In genomic region chr3:141737828-141738635, GRCh38 we compare ENCODE assay signal across 7 cellular contexts. TPM values are rescaled to one million over a fixed set of nuclear protein-coding genes. Genes with fewer than 3 reads are reported as not detected.
DNase-seq lines count a peak whose midpoint lies in the region; ATAC-seq and TF ChIP-seq lines count a peak whose summit lies in the region.

Gene RNF7, plus strand, starts transcription at chr3:141738298. Its CDS starts 44 bp downstream, at chr3:141738342.

- peak within 1 kb of the TSS; percentile 96 for H3K27ac ChIP-seq in hepatocyte

- DNase-seq in NCI-H2029 treated with DMSO at 0.1 percent for 48 hours (lab: John Stamatoyannopoulos, UW), result peak; percentile 73
- peak; percentile 95 for DNase-seq in T-helper 9 cell
- DNase-seq in astrocyte of the cerebellum (ENCODE audit: low read depth), result peak; percentile 80
- peak; percentile 98 for DNase-seq in hepatocyte (ENCODE audit: low spot score)
- DNase-seq in retina, result peak; percentile 99

- under 1% methylated on average over 62 of the region's 65 CpGs for WGBS in hepatocyte (ENCODE audit: low lambda C conversion rate, missing lambda C conversion rate)

- peak within 1 kb of the TSS; percentile 86 for H3K4me3 ChIP-seq in astrocyte of the cerebellum (ENCODE audit: low read depth, low read length)
- peak within 1 kb of the TSS; percentile 44 for H3K4me3 ChIP-seq in hepatocyte

- H4K20me1 ChIP-seq in hepatocyte (ENCODE audit: insufficient read depth, poor library complexity, severe bottlenecking), result peaks cover 14% of the 10 kb centered on the region

- peak within 1 kb of the TSS; percentile 84 for H2AFZ ChIP-seq in hepatocyte

- H3K27me3 ChIP-seq in hepatocyte, result no peaks in the 10 kb centered on the region

- in situ Hi-C loops in astrocyte of the cerebellum (cut with HindIII; ENCODE audit: low sequenced_read_pairs), result no loop called here

- peak within 1 kb of the TSS; percentile 73 for H3K4me2 ChIP-seq in hepatocyte

- peaks cover 25% of the 10 kb centered on the region for H3K4me1 ChIP-seq in hepatocyte (ENCODE audit: insufficient read depth)

- H3K36me3 ChIP-seq in hepatocyte (replicated peaks; ENCODE audit: insufficient read depth, low read depth), result no peaks in the 10 kb centered on the region

- no peaks in the 10 kb centered on the region for H3K9me3 ChIP-seq in hepatocyte (ENCODE audit: low read depth)

- ATAC-seq in GM18508 (IDR thresholded peaks at IDR 0.05; ENCODE audit: insufficient read depth, unreplicated experiment), result peak; percentile 60
- ATAC-seq in HG03025 (IDR thresholded peaks at IDR 0.05; ENCODE audit: low FRiP score, unreplicated experiment), result peak; percentile 91

- no peaks in the 10 kb centered on the region for H3K9me2 ChIP-seq in hepatocyte (replicated peaks; ENCODE audit: insufficient read depth)

- TF ChIP-seq CTCF in astrocyte of the cerebellum (IDR thresholded peaks at IDR 0.05; ENCODE audit: low read depth, low read length, missing control alignments) (peak; percentile 88), hepatocyte (IDR thresholded peaks at IDR 0.05; ENCODE audit: poor library complexity) (peak; percentile 98)

- peaks cover 41% of the 10 kb centered on the region for H3K79me2 ChIP-seq in hepatocyte

RNA-seq across cellular contexts. Expression of gene RNF7, which starts in this region (rescaled TPM):
- 176 and 188 TPM in 2 replicates for total RNA-seq in hepatocyte
- 212 and 222 TPM in 2 replicates for polyA plus RNA-seq in hepatocyte

Comparison
In these comparisons a context has a peak if more than half of its experiments do, and no peak if none do; other contexts are left out.
1. Peak in every context shown above with its lines: DNase-seq, ATAC-seq, H3K4me3 ChIP-seq and H3K27ac ChIP-seq.